ENCODE assay signal across 1 cellular context in the genomic region with DNA sequence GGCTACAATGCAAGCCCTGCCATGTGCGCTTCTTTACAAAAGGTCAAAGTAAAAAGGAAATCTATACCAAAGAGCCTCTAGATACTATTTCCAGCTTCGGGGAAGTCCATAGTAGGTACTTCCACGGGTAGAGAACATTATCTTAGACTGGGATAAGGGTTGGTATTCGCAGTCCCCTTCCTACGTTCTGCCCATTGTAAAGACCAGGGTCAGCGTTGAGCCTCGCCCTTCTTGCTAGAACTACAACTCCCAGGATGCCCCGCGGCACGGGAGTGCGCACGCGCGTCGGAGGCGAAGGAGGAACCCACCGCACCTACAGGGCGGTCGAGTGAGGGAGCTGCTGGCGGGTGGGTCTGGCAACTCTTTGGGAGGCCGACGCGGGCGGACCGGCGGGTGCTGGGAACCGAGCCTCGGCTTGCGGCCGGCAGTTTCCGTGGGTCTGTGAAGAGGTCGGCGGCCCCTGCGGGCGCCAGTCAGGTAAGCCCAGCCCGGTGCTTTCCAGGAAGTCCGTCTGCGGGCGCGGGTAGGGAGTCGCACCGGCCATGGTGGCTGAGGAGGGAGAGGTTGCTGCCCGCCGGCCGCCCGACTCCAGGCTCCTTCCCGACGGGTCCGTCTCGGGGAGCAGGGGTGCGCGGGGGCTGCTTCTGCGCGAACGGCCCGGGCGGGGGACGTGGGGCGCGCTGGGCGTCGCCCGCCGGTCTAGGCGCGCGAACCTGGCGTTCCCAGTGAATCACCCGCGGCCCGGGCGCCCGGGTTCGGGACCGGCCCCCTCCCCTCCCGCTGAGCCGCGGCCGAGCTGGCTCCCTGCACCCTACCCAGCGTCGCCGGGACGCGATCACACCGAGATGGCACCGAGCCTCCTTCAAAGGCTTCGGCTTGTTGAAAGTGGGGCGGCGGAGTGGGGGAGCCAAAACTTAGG.
TF ChIP-seq lines count a peak whose summit lies in the region.

A gene (plus strand): TSS at position 294 of the 919 bp plus-strand sequence. CDS start 33,232 bp downstream, outside the sequence.

TF ChIP-seq in K562, 482 proteins besides CTCF, POLR2A, EP300 and RAD21 (continued from another document):
- TF ChIP-seq TBL1XR1 (IDR thresholded peaks at IDR 0.05; ENCODE audit: low read length in 2 of 2): 0 out of 4 replicates have a peak, but pooled peaks have one; percentile 5 to 34
- no peak for TF ChIP-seq STAT5B (CRISPR knock-in tag; IDR thresholded peaks at IDR 0.05)
- TF ChIP-seq, protein P1, sequence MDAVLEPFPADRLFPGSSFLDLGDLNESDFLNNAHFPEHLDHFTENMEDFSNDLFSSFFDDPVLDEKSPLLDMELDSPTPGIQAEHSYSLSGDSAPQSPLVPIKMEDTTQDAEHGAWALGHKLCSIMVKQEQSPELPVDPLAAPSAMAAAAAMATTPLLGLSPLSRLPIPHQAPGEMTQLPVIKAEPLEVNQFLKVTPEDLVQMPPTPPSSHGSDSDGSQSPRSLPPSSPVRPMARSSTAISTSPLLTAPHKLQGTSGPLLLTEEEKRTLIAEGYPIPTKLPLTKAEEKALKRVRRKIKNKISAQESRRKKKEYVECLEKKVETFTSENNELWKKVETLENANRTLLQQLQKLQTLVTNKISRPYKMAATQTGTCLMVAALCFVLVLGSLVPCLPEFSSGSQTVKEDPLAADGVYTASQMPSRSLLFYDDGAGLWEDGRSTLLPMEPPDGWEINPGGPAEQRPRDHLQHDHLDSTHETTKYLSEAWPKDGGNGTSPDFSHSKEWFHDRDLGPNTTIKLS (IDR thresholded peaks at IDR 0.05; ENCODE audit: borderline replicate concordance, low read depth): peak; percentile 69; the same call in 1 of the 2 replicates
- TF ChIP-seq, protein P2, sequence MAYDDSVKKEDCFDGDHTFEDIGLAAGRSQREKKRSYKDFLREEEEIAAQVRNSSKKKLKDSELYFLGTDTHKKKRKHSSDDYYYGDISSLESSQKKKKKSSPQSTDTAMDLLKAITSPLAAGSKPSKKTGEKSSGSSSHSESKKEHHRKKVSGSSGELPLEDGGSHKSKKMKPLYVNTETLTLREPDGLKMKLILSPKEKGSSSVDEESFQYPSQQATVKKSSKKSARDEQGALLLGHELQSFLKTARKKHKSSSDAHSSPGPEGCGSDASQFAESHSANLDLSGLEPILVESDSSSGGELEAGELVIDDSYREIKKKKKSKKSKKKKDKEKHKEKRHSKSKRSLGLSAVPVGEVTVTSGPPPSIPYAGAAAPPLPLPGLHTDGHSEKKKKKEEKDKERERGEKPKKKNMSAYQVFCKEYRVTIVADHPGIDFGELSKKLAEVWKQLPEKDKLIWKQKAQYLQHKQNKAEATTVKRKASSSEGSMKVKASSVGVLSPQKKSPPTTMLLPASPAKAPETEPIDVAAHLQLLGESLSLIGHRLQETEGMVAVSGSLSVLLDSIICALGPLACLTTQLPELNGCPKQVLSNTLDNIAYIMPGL (CRISPR knock-in tag; IDR thresholded peaks at IDR 0.05): 0 out of 2 replicates have a peak, but pooled peaks have one; percentile 41
- peak; percentile 76 for TF ChIP-seq ZFX (CRISPR knock-in tag; IDR thresholded peaks at IDR 0.05)
- TF ChIP-seq CXXC5 (CRISPR knock-in tag; IDR thresholded peaks at IDR 0.05): peak; percentile 65
- peak; percentile 70 for TF ChIP-seq GABPA (tag; conservative IDR thresholded peaks at IDR 0.05; ENCODE audit: low read depth)
- no peak for TF ChIP-seq RBM25 (IDR thresholded peaks at IDR 0.05; ENCODE audit: low read depth, low read length, severe bottlenecking)
- TF ChIP-seq SAP30 (IDR thresholded peaks at IDR 0.05; ENCODE audit: borderline replicate concordance, insufficient read depth, low read depth, low read length, poor library complexity, severe bottlenecking): peak; percentile 47
